ENCODE assay signal across 25 cellular contexts in genomic region chr19:10049626-10050025, GRCh38. TPM values are rescaled to one million over a fixed set of nuclear protein-coding genes. Genes with fewer than 3 reads are reported as not detected.
DNase-seq lines count a peak whose midpoint lies in the region; ATAC-seq, FAIRE-seq and TF ChIP-seq lines count a peak whose summit lies in the region.
"Had no signal": no experiment of that assay in that cellular context is flagged by ENCODE, and none has a peak within 500 bp of the region (broad histone marks: within the 10 kb centered on the region; RNA-seq: fewer than 3 reads in every experiment).

No MANE protein-coding gene starts in this region.

- no peaks in the 10 kb centered on the region for H3K79me2 ChIP-seq in HepG2 (ENCODE audit: insufficient read depth, low read length)

- H3K4me3 ChIP-seq in A549 (no peak overlapping the region), HepG2 (replicated peaks in 1 of 3; ENCODE audit: insufficient read depth in 1 of 3, low read depth in 2 of 3, low read length in 3 of 3) (no peak overlapping the region)
- H3K4me3 ChIP-seq: BLaER1 treated with 17β-estradiol and CSF1 and Interleukin-3, amounts not matched to agents 10 nM and 100 nM; GM12878 had no signal

- ATAC-seq in A549 (no peak), T-helper 17 cell (no peak), HepG2 (no peak), HG02870 (IDR thresholded peaks at IDR 0.05; ENCODE audit: unreplicated experiment) (no peak), GM18861 (IDR thresholded peaks at IDR 0.05; ENCODE audit: unreplicated experiment) (no peak), GM18867 (IDR thresholded peaks at IDR 0.05; ENCODE audit: unreplicated experiment) (no peak)
- ATAC-seq: GM12878, HCT116 had no signal

- H3K4me1 ChIP-seq in A549 (no peaks in the 10 kb centered on the region), HepG2 (ENCODE audit: insufficient read depth, low read length) (no peaks in the 10 kb centered on the region)
- H3K4me1 ChIP-seq: BE2C had no signal

- H3K36me3 ChIP-seq in HepG2 (replicated peaks in 1 of 2; ENCODE audit: control insufficient read depth in 1 of 2, insufficient read depth in 2 of 2, low read length in 2 of 2) = no peaks in the 10 kb centered on the region
- H3K36me3 ChIP-seq: BE2C; BLaER1 treated with 17β-estradiol and CSF1 and Interleukin-3, amounts not matched to agents 10 nM and 100 nM had no signal

- H3K27ac Mint-ChIP-seq in T-helper 17 cell = no peak overlapping the region
- H3K27ac Mint-ChIP-seq: CD14-positive monocyte; CD4-positive, alpha-beta T cell; CD8-positive, alpha-beta memory T cell; H9; HFFc6 had no signal

- TF ChIP-seq EP300 in A549 (IDR thresholded peaks at IDR 0.05) = no peak
- no peak for TF ChIP-seq EP300 in HepG2 (IDR thresholded peaks at IDR 0.05; ENCODE audit: low read depth in 2 of 2, low read length in 2 of 2)
- no peak for TF ChIP-seq EP300 in HepG2 (CRISPR knock-in tag; IDR thresholded peaks at IDR 0.05; ENCODE audit: borderline replicate concordance)

- TF ChIP-seq CTCF in A549 (IDR thresholded peaks at IDR 0.05) = no peak
- no peak for TF ChIP-seq CTCF in HepG2 (CRISPR knock-in tag; IDR thresholded peaks at IDR 0.05)

- TF ChIP-seq POLR2A in A549 (IDR thresholded peaks at IDR 0.05; ENCODE audit: low read length) (no peak), HepG2 (IDR thresholded peaks at IDR 0.05; ENCODE audit: insufficient read depth in 1 of 2, low read depth in 2 of 2, low read length in 2 of 2) (no peak)

- CTCF ChIA-PET in A549 (lab: Yijun Ruan, JAX) (interaction anchor here (0.7 kb wide), 1 partner anchor 26 kb away, joined by 4 read pairs; no protein-coding TSS in a partner anchor), HepG2 (lab: Yijun Ruan, JAX; ENCODE audit: low intra/inter-chr PET ratio, low total read pairs) (no interaction called here)

- intact Hi-C loops in HepG2 (cut with micrococcal nuclease; ENCODE audit: unreplicated experiment) = no loop called here

- H3K27me3 ChIP-seq in HepG2 (ENCODE audit: control insufficient read depth in 1 of 2, insufficient read depth in 2 of 2, low read length in 2 of 2) = 0 out of 5 replicates have a peak, but pooled peaks cover 0 to 7% of the 10 kb centered on the region in 2 experiments
- H3K27me3 ChIP-seq: BE2C; BLaER1 treated with 17β-estradiol and CSF1 and Interleukin-3, amounts not matched to agents 10 nM and 100 nM had no signal

- H3K9ac ChIP-seq in HepG2 (ENCODE audit: insufficient read depth, low read depth, low read length) = no peak overlapping the region
- H3K9ac ChIP-seq: BLaER1 treated with 17β-estradiol and CSF1 and Interleukin-3, amounts not matched to agents 10 nM and 100 nM had no signal

- in situ Hi-C loops in HepG2 (cut with HindIII; ENCODE audit: extremely low pct_ligation_motif_present, low pct_unique_long_range_greater_than_20kb) = no loop called here

- FAIRE-seq in A549 (lab: Jason Lieb, UNC) (no peak), HepG2 (lab: Jason Lieb, UNC) (no peak)
- FAIRE-seq: A204.1, D721Med, GM12878 had no signal

- POLR2A ChIA-PET in A549 (lab: Yijun Ruan, JAX) (no interaction called here), HepG2 (lab: Yijun Ruan, JAX) (no interaction called here)

- no peak overlapping the region for H2AFZ ChIP-seq in HepG2 (ENCODE audit: low read length)

- H3K27ac ChIP-seq in A549 = no peak overlapping the region
- no peak overlapping the region for H3K27ac ChIP-seq in HepG2 (ENCODE audit: extremely low read length, insufficient read depth, low read length)
- H3K27ac ChIP-seq: 22Rv1; BLaER1 treated with 17β-estradiol and CSF1 and Interleukin-3, amounts not matched to agents 10 nM and 100 nM had no signal

- peaks cover 6% of the 10 kb centered on the region for H3K4me1 Mint-ChIP-seq in T-helper 17 cell
- H3K4me1 Mint-ChIP-seq: CD14-positive monocyte; CD8-positive, alpha-beta memory T cell had no signal

- H4K20me1 ChIP-seq in HepG2 (ENCODE audit: insufficient read depth, low read length) = no peaks in the 10 kb centered on the region
- H4K20me1 ChIP-seq: BLaER1 treated with 17β-estradiol and CSF1 and Interleukin-3, amounts not matched to agents 10 nM and 100 nM had no signal

- WGBS in A549 (ENCODE audit: missing lambda C conversion rate) = 0% methylated on average over 2 of the region's 2 CpGs
- WGBS in HepG2 (ENCODE audit: low lambda C conversion rate) = 0% methylated on average over 2 of the region's 2 CpGs

- H3K4me2 ChIP-seq in A549 (no peak overlapping the region), HepG2 (ENCODE audit: low read depth, low read length) (no peak overlapping the region)
- H3K4me2 ChIP-seq: BLaER1 treated with 17β-estradiol and CSF1 and Interleukin-3, amounts not matched to agents 10 nM and 100 nM had no signal

- H3K27me3 Mint-ChIP-seq in T-helper 17 cell = peaks cover 6% of the 10 kb centered on the region

- BruUV-seq in HepG2 (replicated peaks; lab: Mats Ljungman, UMichigan) = no TSS peak

- H3K9me3 ChIP-seq in A549 = 0 out of 3 replicates have a peak, but pooled peaks cover 3% of the 10 kb centered on the region
- H3K9me3 ChIP-seq in T-helper 17 cell (ENCODE audit: control insufficient read depth, low read length, poor library complexity, severe bottlenecking) = no peaks in the 10 kb centered on the region
- H3K9me3 ChIP-seq in HepG2 (ENCODE audit: low read length) = no peaks in the 10 kb centered on the region
- H3K9me3 ChIP-seq: BE2C; BLaER1 treated with 17β-estradiol and CSF1 and Interleukin-3, amounts not matched to agents 10 nM and 100 nM had no signal

- H3K36me3 Mint-ChIP-seq in T-helper 17 cell (ENCODE audit: low read depth) = no peaks in the 10 kb centered on the region
- H3K36me3 Mint-ChIP-seq: CD14-positive monocyte; CD8-positive, alpha-beta memory T cell had no signal

- TF ChIP-seq RAD21 in A549 (conservative IDR thresholded peaks at IDR 0.05 in 1 of 2, IDR thresholded peaks at IDR 0.05 in 1 of 2) (no peak), HepG2 (CRISPR knock-in tag; IDR thresholded peaks at IDR 0.05) (no peak)

- DNase-seq in A549 (ENCODE audit: low read depth in 1 of 2, low spot score in 1 of 2) (no peak), T-helper 17 cell (no peak), HepG2 (ENCODE audit: low spot score) (no peak)
- DNase-seq: ACHN; AML-193; BE2C; CD4-positive, alpha-beta T cell; CD8-positive, alpha-beta memory T cell; DMS 273 treated with DMSO at 0.1 percent for 48 hours; DMS79; EL; GDM1; GOT3; H9; HFFc6 had no signal

- peak overlapping the region; percentile 36 for H3K4me3 Mint-ChIP-seq in T-helper 17 cell
- H3K4me3 Mint-ChIP-seq: CD14-positive monocyte; CD4-positive, alpha-beta T cell; CD8-positive, alpha-beta memory T cell; H9; HFFc6 had no signal

RNA-seq across cellular contexts. Expression of gene RDH8, which starts 36.3 kb away (rescaled TPM):
- polyA plus RNA-seq in A549 (2011; rRNA removed) (not detected in 2 replicates), A549 (2017; fragmentation: RNase III; extraction: RNeasy Plus Mini Kit Qiagen cat#74134 plus additional on column Dnase treatment) (0.05 TPM in 1 of 3 replicates, not detected in the others), HepG2 (2011; rRNA removed) (not detected in 2 replicates)
- polyA plus RNA-seq in A549 (2012; cell fraction: cytosol; rRNA removed) = not detected in 2 replicates
- polyA plus RNA-seq in A549 (2012; cell fraction: nucleus; rRNA removed) = not detected in 2 replicates
- polyA minus RNA-seq in A549 (2011; rRNA and poly(A)+ RNA removed) = not detected in 2 replicates
- total RNA-seq in T-helper 17 cell (not detected), HepG2 (2016; rRNA removed; fragmentation: Illumina TruSeq; extraction: Trizol) (not detected in 2 replicates)
- total RNA-seq in HepG2 (2016; cell fraction: cytosol; rRNA removed; fragmentation: Illumina TruSeq; extraction: Trizol; ENCODE audit: low read depth) = not detected in 2 replicates
- not detected in 2 replicates for total RNA-seq in HepG2 (2016; cell fraction: insoluble cytoplasmic fraction; rRNA removed; fragmentation: Illumina TruSeq; extraction: Trizol)
- total RNA-seq in HepG2 (2016; cell fraction: membrane; rRNA removed; fragmentation: Illumina TruSeq; extraction: Trizol) = not detected in 2 replicates
- total RNA-seq in HepG2 (2016; cell fraction: nucleus; rRNA removed; fragmentation: Illumina TruSeq; extraction: Trizol) = not detected in 2 replicates
- not detected in 2 replicates for polyA plus RNA-seq in HepG2 (2011; cell fraction: cytosol; rRNA removed)
- not detected in 2 replicates for polyA plus RNA-seq in HepG2 (2011; cell fraction: nucleus; rRNA removed)
- polyA plus RNA-seq in HepG2 (2012) = not detected in 2 replicates
- polyA plus RNA-seq in HepG2 (2016; cell fraction: cytosol; fragmentation: Illumina TruSeq; extraction: Trizol; ENCODE audit: low read depth) = not detected in 2 replicates
- not detected in 2 replicates for polyA plus RNA-seq in HepG2 (2016; cell fraction: insoluble cytoplasmic fraction; fragmentation: Illumina TruSeq; extraction: Trizol; ENCODE audit: low read depth)
- not detected in 2 replicates for polyA plus RNA-seq in HepG2 (2016; cell fraction: membrane; fragmentation: Illumina TruSeq; extraction: Trizol; ENCODE audit: low read depth)
- not detected in 2 replicates for polyA plus RNA-seq in HepG2 (2016; cell fraction: nucleus; fragmentation: Illumina TruSeq; extraction: Trizol; ENCODE audit: insufficient read depth, low read depth)
- polyA minus RNA-seq in HepG2 (2011; rRNA and poly(A)+ RNA removed; ENCODE audit: low replicate concordance) = not detected in 2 replicates
- not detected in 2 replicates for polyA minus RNA-seq in HepG2 (2011; cell fraction: cytosol; rRNA and poly(A)+ RNA removed)
- polyA minus RNA-seq in HepG2 (2011; cell fraction: nucleus; rRNA and poly(A)+ RNA removed) = not detected in 2 replicates
- total RNA-seq: CD4-positive, alpha-beta T cell; CD8-positive, alpha-beta memory T cell; GM12878; H9; HFFc6 had no signal
- polyA plus RNA-seq: CD14-positive monocyte; CD8-positive, alpha-beta memory T cell had no signal

RNA-seq across cellular contexts. Expression of gene SHFL, which starts 36.5 kb away (rescaled TPM):
- 9.1 and 10.1 TPM in 2 replicates for polyA plus RNA-seq in A549 (2011; rRNA removed)
- 11.7 and 14.0 TPM in 2 replicates for polyA plus RNA-seq in A549 (2012; cell fraction: cytosol; rRNA removed)
- 33.6 and 40.8 TPM in 2 replicates for polyA plus RNA-seq in A549 (2012; cell fraction: nucleus; rRNA removed)
- 10.5 to 16.4 TPM (median 12.5 TPM) in 3 replicates for polyA plus RNA-seq in A549 (2017; fragmentation: RNase III; extraction: RNeasy Plus Mini Kit Qiagen cat#74134 plus additional on column Dnase treatment)
- polyA minus RNA-seq in A549 (2011; rRNA and poly(A)+ RNA removed) = 6.4 and 7.7 TPM in 2 replicates
- total RNA-seq in T-helper 17 cell = 10 to 100 TPM; 65.2 to 68.0 TPM
- total RNA-seq in HepG2 (2016; rRNA removed; fragmentation: Illumina TruSeq; extraction: Trizol) = 8.9 and 12.3 TPM in 2 replicates
- 7.9 and 8.8 TPM in 2 replicates for total RNA-seq in HepG2 (2016; cell fraction: cytosol; rRNA removed; fragmentation: Illumina TruSeq; extraction: Trizol; ENCODE audit: low read depth)
- 9.0 and 12.8 TPM in 2 replicates for total RNA-seq in HepG2 (2016; cell fraction: insoluble cytoplasmic fraction; rRNA removed; fragmentation: Illumina TruSeq; extraction: Trizol)
- total RNA-seq in HepG2 (2016; cell fraction: membrane; rRNA removed; fragmentation: Illumina TruSeq; extraction: Trizol) = 14.0 and 14.3 TPM in 2 replicates
- total RNA-seq in HepG2 (2016; cell fraction: nucleus; rRNA removed; fragmentation: Illumina TruSeq; extraction: Trizol) = 8.6 and 11.4 TPM in 2 replicates
- polyA plus RNA-seq in HepG2 (2011; rRNA removed) = 36.4 and 47.5 TPM in 2 replicates
- polyA plus RNA-seq in HepG2 (2011; cell fraction: cytosol; rRNA removed) = 25.4 and 30.5 TPM in 2 replicates
- 157 and 161 TPM in 2 replicates for polyA plus RNA-seq in HepG2 (2011; cell fraction: nucleus; rRNA removed)
- 11.5 and 18.6 TPM in 2 replicates for polyA plus RNA-seq in HepG2 (2012)
- 9.0 and 10.1 TPM in 2 replicates for polyA plus RNA-seq in HepG2 (2016; cell fraction: cytosol; fragmentation: Illumina TruSeq; extraction: Trizol; ENCODE audit: low read depth)
- polyA plus RNA-seq in HepG2 (2016; cell fraction: insoluble cytoplasmic fraction; fragmentation: Illumina TruSeq; extraction: Trizol; ENCODE audit: low read depth) = 12.6 and 14.6 TPM in 2 replicates
- 13.7 and 14.9 TPM in 2 replicates for polyA plus RNA-seq in HepG2 (2016; cell fraction: membrane; fragmentation: Illumina TruSeq; extraction: Trizol; ENCODE audit: low read depth)
- 35.0 and 36.4 TPM in 2 replicates for polyA plus RNA-seq in HepG2 (2016; cell fraction: nucleus; fragmentation: Illumina TruSeq; extraction: Trizol; ENCODE audit: insufficient read depth, low read depth)
- polyA minus RNA-seq in HepG2 (2011; rRNA and poly(A)+ RNA removed; ENCODE audit: low replicate concordance) = 19.0 and 19.3 TPM in 2 replicates
- polyA minus RNA-seq in HepG2 (2011; cell fraction: cytosol; rRNA and poly(A)+ RNA removed) = 13.9 and 15.2 TPM in 2 replicates
- polyA minus RNA-seq in HepG2 (2011; cell fraction: nucleus; rRNA and poly(A)+ RNA removed) = 18.2 and 21.1 TPM in 2 replicates

RNA-seq across cellular contexts. Expression of gene COL5A3, which starts 39.3 kb away (rescaled TPM):
- polyA plus RNA-seq in A549 (2011; rRNA removed) (0.11 and 0.12 TPM in 2 replicates), A549 (2017; fragmentation: RNase III; extraction: RNeasy Plus Mini Kit Qiagen cat#74134 plus additional on column Dnase treatment) (0.24 to 0.47 TPM (median 0.36 TPM) in 3 replicates), HepG2 (2011; rRNA removed) (0.03 TPM in 1 of 2 replicates, not detected in the other)
- 0.07 and 0.09 TPM in 2 replicates for polyA plus RNA-seq in A549 (2012; cell fraction: cytosol; rRNA removed)
- polyA plus RNA-seq in A549 (2012; cell fraction: nucleus; rRNA removed) = 0.24 and 0.36 TPM in 2 replicates
- 0.10 and 0.12 TPM in 2 replicates for polyA minus RNA-seq in A549 (2011; rRNA and poly(A)+ RNA removed)
- total RNA-seq in T-helper 17 cell (10 to 100 TPM; 50.0 to 52.1 TPM), HepG2 (2016; rRNA removed; fragmentation: Illumina TruSeq; extraction: Trizol) (0.02 TPM in 1 of 2 replicates, not detected in the other)
- total RNA-seq in HepG2 (2016; cell fraction: cytosol; rRNA removed; fragmentation: Illumina TruSeq; extraction: Trizol; ENCODE audit: low read depth) = not detected in 2 replicates
- 0.02 TPM in 1 of 2 replicates, not detected in the other for total RNA-seq in HepG2 (2016; cell fraction: insoluble cytoplasmic fraction; rRNA removed; fragmentation: Illumina TruSeq; extraction: Trizol)
- not detected in 2 replicates for total RNA-seq in HepG2 (2016; cell fraction: membrane; rRNA removed; fragmentation: Illumina TruSeq; extraction: Trizol)
- total RNA-seq in HepG2 (2016; cell fraction: nucleus; rRNA removed; fragmentation: Illumina TruSeq; extraction: Trizol) = not detected in 2 replicates
- not detected in 2 replicates for polyA plus RNA-seq in HepG2 (2011; cell fraction: cytosol; rRNA removed)
- 0.07 and 0.11 TPM in 2 replicates for polyA plus RNA-seq in HepG2 (2011; cell fraction: nucleus; rRNA removed)
- polyA plus RNA-seq in HepG2 (2012) = not detected in 2 replicates
- polyA plus RNA-seq in HepG2 (2016; cell fraction: cytosol; fragmentation: Illumina TruSeq; extraction: Trizol; ENCODE audit: low read depth) = not detected in 2 replicates
- polyA plus RNA-seq in HepG2 (2016; cell fraction: insoluble cytoplasmic fraction; fragmentation: Illumina TruSeq; extraction: Trizol; ENCODE audit: low read depth) = not detected in 2 replicates
- polyA plus RNA-seq in HepG2 (2016; cell fraction: membrane; fragmentation: Illumina TruSeq; extraction: Trizol; ENCODE audit: low read depth) = not detected in 2 replicates
- polyA plus RNA-seq in HepG2 (2016; cell fraction: nucleus; fragmentation: Illumina TruSeq; extraction: Trizol; ENCODE audit: insufficient read depth, low read depth) = not detected in 2 replicates
- 0.16 TPM in 1 of 2 replicates, not detected in the other for polyA minus RNA-seq in HepG2 (2011; rRNA and poly(A)+ RNA removed; ENCODE audit: low replicate concordance)
- polyA minus RNA-seq in HepG2 (2011; cell fraction: cytosol; rRNA and poly(A)+ RNA removed) = not detected in 2 replicates
- not detected in 2 replicates for polyA minus RNA-seq in HepG2 (2011; cell fraction: nucleus; rRNA and poly(A)+ RNA removed)
- polyA plus RNA-seq: CD14-positive monocyte had no signal

RNA-seq across cellular contexts. Expression of gene ANGPTL6, which starts 52.9 kb away (rescaled TPM):
- polyA plus RNA-seq in A549 (2011; rRNA removed) (0.04 and 0.19 TPM in 2 replicates), A549 (2017; fragmentation: RNase III; extraction: RNeasy Plus Mini Kit Qiagen cat#74134 plus additional on column Dnase treatment) (0.12 to 0.31 TPM (median 0.18 TPM) in 3 replicates), HepG2 (2011; rRNA removed) (1.4 and 2.2 TPM in 2 replicates)
- polyA plus RNA-seq in A549 (2012; cell fraction: cytosol; rRNA removed) = 0.08 and 0.11 TPM in 2 replicates
- polyA plus RNA-seq in A549 (2012; cell fraction: nucleus; rRNA removed) = 0.34 and 0.50 TPM in 2 replicates
- 0.24 and 0.33 TPM in 2 replicates for polyA minus RNA-seq in A549 (2011; rRNA and poly(A)+ RNA removed)
- total RNA-seq in T-helper 17 cell (1 to 10 TPM in 1 of 2 donors, under 1 TPM in 1; 0.86 to 2.2 TPM), HepG2 (2016; rRNA removed; fragmentation: Illumina TruSeq; extraction: Trizol) (0.15 TPM in 1 of 2 replicates, not detected in the other)
- not detected in 2 replicates for total RNA-seq in HepG2 (2016; cell fraction: cytosol; rRNA removed; fragmentation: Illumina TruSeq; extraction: Trizol; ENCODE audit: low read depth)
- 0.24 TPM in 1 of 2 replicates, not detected in the other for total RNA-seq in HepG2 (2016; cell fraction: insoluble cytoplasmic fraction; rRNA removed; fragmentation: Illumina TruSeq; extraction: Trizol)
- total RNA-seq in HepG2 (2016; cell fraction: membrane; rRNA removed; fragmentation: Illumina TruSeq; extraction: Trizol) = 0.14 TPM in 1 of 2 replicates, not detected in the other
- total RNA-seq in HepG2 (2016; cell fraction: nucleus; rRNA removed; fragmentation: Illumina TruSeq; extraction: Trizol) = 0.31 TPM in 1 of 2 replicates, not detected in the other
- 1.8 and 2.1 TPM in 2 replicates for polyA plus RNA-seq in HepG2 (2011; cell fraction: cytosol; rRNA removed)
- polyA plus RNA-seq in HepG2 (2011; cell fraction: nucleus; rRNA removed) = 4.3 and 5.8 TPM in 2 replicates
- 0.85 and 1.0 TPM in 2 replicates for polyA plus RNA-seq in HepG2 (2012)
- 0.18 and 0.20 TPM in 2 replicates for polyA plus RNA-seq in HepG2 (2016; cell fraction: cytosol; fragmentation: Illumina TruSeq; extraction: Trizol; ENCODE audit: low read depth)
- polyA plus RNA-seq in HepG2 (2016; cell fraction: insoluble cytoplasmic fraction; fragmentation: Illumina TruSeq; extraction: Trizol; ENCODE audit: low read depth) = 0.16 TPM in 1 of 2 replicates, not detected in the other
- polyA plus RNA-seq in HepG2 (2016; cell fraction: membrane; fragmentation: Illumina TruSeq; extraction: Trizol; ENCODE audit: low read depth) = 0.09 TPM in 1 of 2 replicates, not detected in the other
- polyA plus RNA-seq in HepG2 (2016; cell fraction: nucleus; fragmentation: Illumina TruSeq; extraction: Trizol; ENCODE audit: insufficient read depth, low read depth) = 0.70 TPM in 1 of 2 replicates, not detected in the other
- 0.30 and 0.96 TPM in 2 replicates for polyA minus RNA-seq in HepG2 (2011; rRNA and poly(A)+ RNA removed; ENCODE audit: low replicate concordance)
- 0.53 and 0.89 TPM in 2 replicates for polyA minus RNA-seq in HepG2 (2011; cell fraction: cytosol; rRNA and poly(A)+ RNA removed)
- 0.25 and 0.52 TPM in 2 replicates for polyA minus RNA-seq in HepG2 (2011; cell fraction: nucleus; rRNA and poly(A)+ RNA removed)
- polyA plus RNA-seq: CD14-positive monocyte had no signal

RNA-seq across cellular contexts. Expression of gene PPAN, which starts 56.5 kb away (rescaled TPM):
- polyA plus RNA-seq in A549 (2011; rRNA removed) (26.6 and 30.8 TPM in 2 replicates), A549 (2017; fragmentation: RNase III; extraction: RNeasy Plus Mini Kit Qiagen cat#74134 plus additional on column Dnase treatment) (64.0 to 68.1 TPM (median 65.0 TPM) in 3 replicates), HepG2 (2011; rRNA removed) (41.9 and 53.5 TPM in 2 replicates)
- 62.0 and 66.6 TPM in 2 replicates for polyA plus RNA-seq in A549 (2012; cell fraction: cytosol; rRNA removed)
- 125 and 154 TPM in 2 replicates for polyA plus RNA-seq in A549 (2012; cell fraction: nucleus; rRNA removed)
- polyA minus RNA-seq in A549 (2011; rRNA and poly(A)+ RNA removed) = 114 and 119 TPM in 2 replicates
- total RNA-seq in T-helper 17 cell (10 to 100 TPM; 79.8 to 87.8 TPM), HepG2 (2016; rRNA removed; fragmentation: Illumina TruSeq; extraction: Trizol) (23.9 and 36.2 TPM in 2 replicates)
- 17.2 and 20.8 TPM in 2 replicates for total RNA-seq in HepG2 (2016; cell fraction: cytosol; rRNA removed; fragmentation: Illumina TruSeq; extraction: Trizol; ENCODE audit: low read depth)
- total RNA-seq in HepG2 (2016; cell fraction: insoluble cytoplasmic fraction; rRNA removed; fragmentation: Illumina TruSeq; extraction: Trizol) = 22.0 and 41.0 TPM in 2 replicates
- 19.3 and 20.0 TPM in 2 replicates for total RNA-seq in HepG2 (2016; cell fraction: membrane; rRNA removed; fragmentation: Illumina TruSeq; extraction: Trizol)
- total RNA-seq in HepG2 (2016; cell fraction: nucleus; rRNA removed; fragmentation: Illumina TruSeq; extraction: Trizol) = 29.5 and 36.7 TPM in 2 replicates
- polyA plus RNA-seq in HepG2 (2011; cell fraction: cytosol; rRNA removed) = 25.0 and 35.7 TPM in 2 replicates
- polyA plus RNA-seq in HepG2 (2011; cell fraction: nucleus; rRNA removed) = 105 and 138 TPM in 2 replicates
- 23.5 and 24.7 TPM in 2 replicates for polyA plus RNA-seq in HepG2 (2012)
- 7.2 and 9.4 TPM in 2 replicates for polyA plus RNA-seq in HepG2 (2016; cell fraction: cytosol; fragmentation: Illumina TruSeq; extraction: Trizol; ENCODE audit: low read depth)
- 27.4 and 29.3 TPM in 2 replicates for polyA plus RNA-seq in HepG2 (2016; cell fraction: insoluble cytoplasmic fraction; fragmentation: Illumina TruSeq; extraction: Trizol; ENCODE audit: low read depth)
- polyA plus RNA-seq in HepG2 (2016; cell fraction: membrane; fragmentation: Illumina TruSeq; extraction: Trizol; ENCODE audit: low read depth) = 9.2 and 10.0 TPM in 2 replicates
- 78.4 and 87.0 TPM in 2 replicates for polyA plus RNA-seq in HepG2 (2016; cell fraction: nucleus; fragmentation: Illumina TruSeq; extraction: Trizol; ENCODE audit: insufficient read depth, low read depth)
- polyA minus RNA-seq in HepG2 (2011; rRNA and poly(A)+ RNA removed; ENCODE audit: low replicate concordance) = 133 and 258 TPM in 2 replicates
- 18.6 and 19.3 TPM in 2 replicates for polyA minus RNA-seq in HepG2 (2011; cell fraction: cytosol; rRNA and poly(A)+ RNA removed)
- 54.0 and 63.7 TPM in 2 replicates for polyA minus RNA-seq in HepG2 (2011; cell fraction: nucleus; rRNA and poly(A)+ RNA removed)

Comparison
In these comparisons a context has a peak if more than half of its experiments do, and no peak if none do; other contexts are left out.
1. RNA of gene COL5A3, which starts 39.3 kb away (total RNA-seq): 50.0 to 52.1 TPM in T-helper 17 cell; 0.02 TPM in HepG2; every median in the first group is over 10 times any median in the second.
2. Of the 38 proteins assayed by ChIP-seq in both HepG2 and A549: peak only in HepG2: none; only in A549: ZFP36; in both: none; in neither: 37.